Comparison of ENCODE assay signal across 8 cellular contexts in genomic region chr16:3609895-3610697, GRCh38. TPM values are rescaled to one million over a fixed set of nuclear protein-coding genes. Genes with fewer than 3 reads are reported as not detected.
A peak's percentile ranks its signal among the peaks of the same experiment; 100 is the strongest.
DNase-seq lines count a peak whose midpoint lies in the region; ATAC-seq, FAIRE-seq and TF ChIP-seq lines count a peak whose summit lies in the region.

No MANE protein-coding gene starts in this region.

- ATAC-seq in HG02852 (IDR thresholded peaks at IDR 0.05; ENCODE audit: unreplicated experiment) = no peak

- H3K27ac Mint-ChIP-seq in mesothelial cell of epicardium = no peak overlapping the region

- in situ Hi-C loops in astrocyte of the cerebellum (cut with HindIII; ENCODE audit: low sequenced_read_pairs) = loop anchor here (5.0 kb wide), 2 partner anchors 67 to 103 kb away; no protein-coding TSS in a partner anchor

- H3K4me1 Mint-ChIP-seq in mesothelial cell of epicardium = peaks cover 28% of the 10 kb centered on the region

- no peak for TF ChIP-seq POLR2A in H54 (IDR thresholded peaks at IDR 0.05; ENCODE audit: low read depth, low read length)

- no peaks in the 10 kb centered on the region for H3K27me3 Mint-ChIP-seq in mesothelial cell of epicardium (ENCODE audit: low read depth)

- DNase-seq in AG09309 (ENCODE audit: low read depth) (no peak), HuH-7 (ENCODE audit: low spot score) (peak; percentile 8), astrocyte of the cerebellum (ENCODE audit: low read depth) (no peak), mesothelial cell of epicardium (ENCODE audit: low spot score in 2 of 2, unreplicated experiment in 2 of 2) (no peak), Ammon's horn (ENCODE audit: low spot score) (no peak), H54 (ENCODE audit: insufficient read length, low spot score) (no peak), DMS79 (lab: John Stamatoyannopoulos, UW) (no peak)

- H3K4me3 ChIP-seq in AG09309 (ENCODE audit: control insufficient read depth, low read depth, low read length) (peak overlapping the region; percentile 85; the same call in 1 of the 2 replicates), astrocyte of the cerebellum (ENCODE audit: low read depth, low read length) (peak overlapping the region; percentile 80)

- H3K4me3 Mint-ChIP-seq in mesothelial cell of epicardium = peak overlapping the region; percentile 98

- peaks cover 7% of the 10 kb centered on the region for H3K36me3 Mint-ChIP-seq in mesothelial cell of epicardium

- TF ChIP-seq CTCF in AG09309 (IDR thresholded peaks at IDR 0.05; ENCODE audit: control insufficient read depth, insufficient read depth, low read depth, low read length, missing control alignments) = no peak
- TF ChIP-seq CTCF in astrocyte of the cerebellum (IDR thresholded peaks at IDR 0.05; ENCODE audit: low read depth, low read length, missing control alignments) = no peak
- TF ChIP-seq CTCF in mesothelial cell of epicardium (IDR thresholded peaks at IDR 0.05; ENCODE audit: unreplicated experiment) = no peak

- FAIRE-seq in H54 (lab: Jason Lieb, UNC) = no peak

- no peaks in the 10 kb centered on the region for H3K9me3 Mint-ChIP-seq in mesothelial cell of epicardium

RNA-seq across cellular contexts. Expression of gene SLX4, which starts 1.3 kb away (rescaled TPM):
- 11.0 to 12.0 TPM (median 11.1 TPM) in 3 replicates for total RNA-seq in mesothelial cell of epicardium

RNA-seq across cellular contexts. Expression of gene NLRC3, which starts 32.9 kb away (rescaled TPM):
- 0.04 to 0.13 TPM in 2 of 3 replicates, not detected in the other for total RNA-seq in mesothelial cell of epicardium

RNA-seq across cellular contexts. Expression of gene DNASE1, which starts 44.4 kb away (rescaled TPM):
- total RNA-seq in mesothelial cell of epicardium = 43.4 to 48.7 TPM (median 46.0 TPM) in 3 replicates
